ENCODE assay signal across 8 cellular contexts in the genomic region with DNA sequence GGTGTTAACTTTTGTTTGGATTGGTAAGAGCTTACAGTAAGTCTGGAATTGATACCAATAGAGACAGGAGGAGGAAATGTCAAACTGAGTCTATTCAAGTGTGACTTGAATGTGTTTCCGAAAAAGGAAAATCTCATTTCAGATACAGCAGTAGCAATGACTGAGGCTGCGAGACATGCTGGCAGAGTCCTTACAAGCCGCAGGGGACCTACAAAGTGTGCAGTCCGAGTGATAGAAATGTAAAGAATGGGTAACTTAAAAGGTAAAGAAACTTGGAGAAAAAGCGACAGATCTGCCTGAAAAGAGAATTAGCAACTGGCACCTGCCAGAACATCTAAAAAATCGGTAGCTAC. TPM values are rescaled to one million over a fixed set of nuclear protein-coding genes. Genes with fewer than 3 reads are reported as not detected.
A peak's percentile ranks its signal among the peaks of the same experiment; 100 is the strongest.
DNase-seq lines count a peak whose midpoint lies in the region; ATAC-seq and TF ChIP-seq lines count a peak whose summit lies in the region.

No MANE protein-coding gene starts in this region.

- no peaks in the 10 kb centered on the region for H3K9me3 ChIP-seq in BE2C

- peak overlapping the region; percentile 19 for H3K27ac ChIP-seq in epithelial cell of prostate

- no peak for DNase-seq in BE2C
- peak; percentile 7 for DNase-seq in SW480 (ENCODE audit: low spot score)
- DNase-seq in epithelial cell of prostate (ENCODE audit: low read depth, low spot score), result no peak
- no peak for DNase-seq in effector CD8-positive, alpha-beta T cell (lab: John Stamatoyannopoulos, UW)
- no peak for DNase-seq in HuH-7.5 (ENCODE audit: low spot score)

- no peaks in the 10 kb centered on the region for H3K4me1 ChIP-seq in BE2C

- peak; percentile 53 for ATAC-seq in GM18907 (IDR thresholded peaks at IDR 0.05; ENCODE audit: unreplicated experiment)
- peak; percentile 36 for ATAC-seq in HG03108 (IDR thresholded peaks at IDR 0.05; ENCODE audit: unreplicated experiment)

- H3K4me3 Mint-ChIP-seq in nephron, result peak overlapping the region; percentile 89 to 95 (median 90)

- no peaks in the 10 kb centered on the region for H3K27me3 ChIP-seq in BE2C

- no peaks in the 10 kb centered on the region for H3K27me3 Mint-ChIP-seq in nephron (ENCODE audit: low read depth)

- H3K9me3 Mint-ChIP-seq in nephron, result no peaks in the 10 kb centered on the region

- peaks cover 25% of the 10 kb centered on the region for H3K4me1 Mint-ChIP-seq in nephron

- H3K4me3 ChIP-seq in BE2C (ENCODE audit: low read depth, low read length), result peak overlapping the region; percentile 73

- no peak for TF ChIP-seq CTCF in BE2C (IDR thresholded peaks at IDR 0.05; ENCODE audit: low read depth, low read length)
- TF ChIP-seq CTCF in nephron (IDR thresholded peaks at IDR 0.05; ENCODE audit: unreplicated experiment in 3 of 3), result no peak

- peaks cover 10% of the 10 kb centered on the region for H3K36me3 Mint-ChIP-seq in nephron (ENCODE audit: low read depth)

- peak overlapping the region; percentile 79 to 93 (median 92) for H3K27ac Mint-ChIP-seq in nephron

- H3K36me3 ChIP-seq in BE2C, result peaks cover 6% of the 10 kb centered on the region

RNA-seq across cellular contexts. Expression of gene CWF19L2, which starts 0.4 kb away (rescaled TPM):
- 3.6 TPM for polyA plus RNA-seq in BE2C (2012; ENCODE audit: insufficient read depth, insufficient read length, low read depth)
